9 cellular contexts compared by ENCODE assay signal in genomic region chr19:40411125-40411842, GRCh38. TPM values are rescaled to one million over a fixed set of nuclear protein-coding genes. Genes with fewer than 3 reads are reported as not detected.
DNase-seq lines count a peak whose midpoint lies in the region; ATAC-seq and TF ChIP-seq lines count a peak whose summit lies in the region.
"Had no signal": no experiment of that assay in that cellular context is flagged by ENCODE, and none has a peak within 500 bp of the region (broad histone marks: within the 10 kb centered on the region; RNA-seq: fewer than 3 reads in every experiment).

No MANE protein-coding gene starts in this region.

- intact Hi-C loops in left ventricle myocardium superior (cut with micrococcal nuclease), result no loop called here

- H3K27me3 Mint-ChIP-seq in type B pancreatic cell, result no peaks in the 10 kb centered on the region
- H3K27me3 Mint-ChIP-seq in activated T-cell treated with anti-CD3 and anti-CD28 coated beads, Interleukin-2, amount 50 U/mL, for 4 hours (ENCODE audit: low read depth), result no peaks in the 10 kb centered on the region

- H3K9ac ChIP-seq in OCI-LY3 (ENCODE audit: low read length), result no peak overlapping the region

- H3K9me3 Mint-ChIP-seq in type B pancreatic cell, result no peaks in the 10 kb centered on the region
- H3K9me3 Mint-ChIP-seq in activated T-cell treated with anti-CD3 and anti-CD28 coated beads, Interleukin-2, amount 50 U/mL, for 4 hours, result no peaks in the 10 kb centered on the region

- DNase-seq in left ventricle myocardium superior, result peak; percentile 79
- DNase-seq in type B pancreatic cell (ENCODE audit: extremely low spot score, unreplicated experiment), result no peak
- no peak for DNase-seq in LoVo (ENCODE audit: low spot score)
- no peak for DNase-seq in activated T-cell treated with anti-CD3 and anti-CD28 coated beads, Interleukin-2, amount 50 U/mL, for 4 hours
- no peak for DNase-seq in superior temporal gyrus (ENCODE audit: extremely low spot score)
- DNase-seq: DND-41, foreskin melanocyte had no signal

- no peaks in the 10 kb centered on the region for H4K20me1 ChIP-seq in OCI-LY3 (ENCODE audit: insufficient read depth, low read length)

- H3K4me1 Mint-ChIP-seq in type B pancreatic cell (ENCODE audit: unreplicated experiment), result peaks cover 8% of the 10 kb centered on the region
- H3K4me1 Mint-ChIP-seq in activated T-cell treated with anti-CD3 and anti-CD28 coated beads, Interleukin-2, amount 50 U/mL, for 4 hours (ENCODE audit: low read depth), result peaks cover 9% of the 10 kb centered on the region

- peak; percentile 95 for ATAC-seq in left ventricle myocardium superior
- ATAC-seq in activated T-cell treated with anti-CD3 and anti-CD28 coated beads, Interleukin-2, amount 50 U/mL, for 4 hours, result no peak

- no peak overlapping the region for H3K27ac ChIP-seq in OCI-LY3 (ENCODE audit: low read length)
- H3K27ac ChIP-seq: SK-N-MC had no signal

- H3K27ac Mint-ChIP-seq in type B pancreatic cell, result peak overlapping the region; percentile 42

- no peaks in the 10 kb centered on the region for H3K9me3 ChIP-seq in OCI-LY3 (ENCODE audit: insufficient read depth, low read length)

- H3K27me3 ChIP-seq in OCI-LY3 (ENCODE audit: low read depth, low read length), result no peaks in the 10 kb centered on the region; the same call in 1 of the 2 replicates

- H3K79me2 ChIP-seq in OCI-LY3 (ENCODE audit: low read length), result no peaks in the 10 kb centered on the region

- H3K36me3 ChIP-seq in OCI-LY3 (replicated peaks; ENCODE audit: low read depth, low read length), result no peaks in the 10 kb centered on the region

- H2AFZ ChIP-seq in OCI-LY3 (ENCODE audit: low read depth, low read length), result 0 out of 2 replicates have a peak overlapping the region, but pooled peaks have one; percentile 48

- peaks cover 4% of the 10 kb centered on the region; the same call in 1 of the 2 replicates for H3K4me1 ChIP-seq in OCI-LY3 (ENCODE audit: low read length)

- no peaks in the 10 kb centered on the region for H3K36me3 Mint-ChIP-seq in type B pancreatic cell
- no peaks in the 10 kb centered on the region for H3K36me3 Mint-ChIP-seq in activated T-cell treated with anti-CD3 and anti-CD28 coated beads, Interleukin-2, amount 50 U/mL, for 4 hours (ENCODE audit: insufficient read depth)

- H3K4me3 Mint-ChIP-seq in type B pancreatic cell, result no peak overlapping the region
- no peak overlapping the region for H3K4me3 Mint-ChIP-seq in activated T-cell treated with anti-CD3 and anti-CD28 coated beads, Interleukin-2, amount 50 U/mL, for 4 hours

- H3K4me3 ChIP-seq in OCI-LY3 (ENCODE audit: low read length), result no peak overlapping the region
- H3K4me3 ChIP-seq: SK-N-MC had no signal

- no peak overlapping the region for H3K4me2 ChIP-seq in OCI-LY3 (ENCODE audit: low read length)

- no peak for TF ChIP-seq CTCF in OCI-LY3 (IDR thresholded peaks at IDR 0.05; ENCODE audit: low read depth, low read length)
- TF ChIP-seq CTCF in type B pancreatic cell (conservative IDR thresholded peaks at IDR 0.05), result no peak

RNA-seq across cellular contexts. Expression of gene PRX, which starts 1.9 kb away (rescaled TPM):
- 4.1 TPM for total RNA-seq in left ventricle myocardium superior
- 1.2 and 11.7 TPM in 2 replicates for total RNA-seq in type B pancreatic cell (ENCODE audit: low replicate concordance)
- total RNA-seq in activated T-cell treated with anti-CD3 and anti-CD28 coated beads, Interleukin-2, amount 50 U/mL, for 4 hours, result under 1 TPM; 0.71 to 0.82 (median 0.79) TPM

RNA-seq across cellular contexts. Expression of gene SERTAD1, which starts 14.5 kb away (rescaled TPM):
- 8.9 TPM for total RNA-seq in left ventricle myocardium superior
- total RNA-seq in type B pancreatic cell (ENCODE audit: low replicate concordance), result 9.2 and 14.4 TPM in 2 replicates
- total RNA-seq in activated T-cell treated with anti-CD3 and anti-CD28 coated beads, Interleukin-2, amount 50 U/mL, for 4 hours, result 10 to 100 TPM; 24.2 to 33.9 (median 33.7) TPM

RNA-seq across cellular contexts. Expression of gene HIPK4, which starts 21.3 kb away (rescaled TPM):
- total RNA-seq in left ventricle myocardium superior (not detected), type B pancreatic cell (ENCODE audit: low replicate concordance) (0.12 TPM in 1 of 2 replicates, not detected in the other)
- under 1 TPM in 1 of 3 donors, not detected in 2; 0.08 TPM for total RNA-seq in activated T-cell treated with anti-CD3 and anti-CD28 coated beads, Interleukin-2, amount 50 U/mL, for 4 hours

RNA-seq across cellular contexts. Expression of gene SERTAD3, which starts 32.9 kb away (rescaled TPM):
- 23.4 TPM for total RNA-seq in left ventricle myocardium superior
- total RNA-seq in type B pancreatic cell (ENCODE audit: low replicate concordance), result 33.7 and 41.7 TPM in 2 replicates
- 1 to 10 TPM; 6.4 to 9.5 (median 6.8) TPM for total RNA-seq in activated T-cell treated with anti-CD3 and anti-CD28 coated beads, Interleukin-2, amount 50 U/mL, for 4 hours

RNA-seq across cellular contexts. Expression of gene BLVRB, which starts 54.3 kb away (rescaled TPM):
- total RNA-seq in left ventricle myocardium superior (120 TPM), type B pancreatic cell (ENCODE audit: low replicate concordance) (32.2 and 47.9 TPM in 2 replicates)
- 10 to 100 TPM; 17.0 to 19.2 (median 18.1) TPM for total RNA-seq in activated T-cell treated with anti-CD3 and anti-CD28 coated beads, Interleukin-2, amount 50 U/mL, for 4 hours
